In genomic region chr1:1020415-1021009, GRCh38 we compare ENCODE assay signal across 8 cellular contexts. TPM values are rescaled to one million over a fixed set of nuclear protein-coding genes. Genes with fewer than 3 reads are reported as not detected.
DNase-seq lines count a peak whose midpoint lies in the region; ATAC-seq and TF ChIP-seq lines count a peak whose summit lies in the region.

No MANE protein-coding gene starts in this region.

- TF ChIP-seq POLR2A in GM10847 (IDR thresholded peaks at IDR 0.05; ENCODE audit: extremely low read depth, insufficient read length) (peak; percentile 3), esophagus muscularis mucosa (IDR thresholded peaks at IDR 0.05; ENCODE audit: low read depth) (no peak)

- H3K27ac ChIP-seq in Panc1 (ENCODE audit: low read length): peak overlapping the region; percentile 82
- peak overlapping the region; percentile 93 to 96 (median 96) for H3K27ac ChIP-seq in esophagus muscularis mucosa (replicated peaks in 1 of 4)
- no peak overlapping the region for H3K27ac ChIP-seq in parathyroid adenoma

- CTCF ChIA-PET in Panc1 (lab: Charles Lee): interaction anchor here (0.6 kb wide), 1 partner anchor 44 kb away, joined by 5 read pairs; no protein-coding TSS in a partner anchor

- no peaks in the 10 kb centered on the region for H3K27me3 ChIP-seq in Panc1 (ENCODE audit: control insufficient read depth, insufficient read depth, low read length)
- no peaks in the 10 kb centered on the region for H3K27me3 ChIP-seq in esophagus muscularis mucosa
- no peaks in the 10 kb centered on the region for H3K27me3 ChIP-seq in parathyroid adenoma (ENCODE audit: control insufficient read depth, insufficient read depth, low read length)

- no peaks in the 10 kb centered on the region for H3K79me2 ChIP-seq in parathyroid adenoma

- intact Hi-C loops in Panc1 (cut with micrococcal nuclease; ENCODE audit: unreplicated experiment): no loop called here
- intact Hi-C loops in esophagus muscularis mucosa (cut with DNase I): no loop called here

- H3K4me1 ChIP-seq in Panc1 (ENCODE audit: control insufficient read depth, insufficient read depth, low read length) (peaks cover 43% of the 10 kb centered on the region), esophagus muscularis mucosa (peaks cover 28 to 62% (median 48%) of the 10 kb centered on the region in 4 donors), parathyroid adenoma (no peaks in the 10 kb centered on the region)

- no peak overlapping the region for H3K9ac ChIP-seq in parathyroid adenoma

- no TSS peak for BruUV-seq in Panc1 (replicated peaks; lab: Mats Ljungman, UMichigan)

- no peak for TF ChIP-seq EP300 in esophagus muscularis mucosa (IDR thresholded peaks at IDR 0.05)

- in situ Hi-C loops in Panc1 (cut with HindIII; ENCODE audit: low pct_unique_long_range_greater_than_20kb, low sequenced_read_pairs): no loop called here

- ATAC-seq in GM21786 (IDR thresholded peaks at IDR 0.05; ENCODE audit: unreplicated experiment): peak; percentile 7
- 0 out of 2 replicates have a peak, but pooled peaks have one; percentile 7 for ATAC-seq in Panc1

- POLR2A ChIA-PET in Panc1 (lab: Charles Lee): interaction anchor here (0.6 kb wide), 1 partner anchor 17 kb away, joined by 7 read pairs; no protein-coding TSS in a partner anchor

- H3K36me3 ChIP-seq in Panc1 (ENCODE audit: control insufficient read depth, insufficient read depth, low read length) (no peaks in the 10 kb centered on the region; the same call in 1 of the 2 replicates), esophagus muscularis mucosa (no peaks in the 10 kb centered on the region), parathyroid adenoma (ENCODE audit: control insufficient read depth, insufficient read depth, low read length) (no peaks in the 10 kb centered on the region)

- peak overlapping the region; percentile 33 for H2AFZ ChIP-seq in parathyroid adenoma

- no peaks in the 10 kb centered on the region for H3K9me3 ChIP-seq in Panc1 (ENCODE audit: control insufficient read depth, insufficient read depth, low read depth, low read length)
- H3K9me3 ChIP-seq in esophagus muscularis mucosa: no peaks in the 10 kb centered on the region
- no peaks in the 10 kb centered on the region for H3K9me3 ChIP-seq in parathyroid adenoma (ENCODE audit: control insufficient read depth, low read length)

- 0% methylated on average over 4 of the region's 59 CpGs for WGBS in esophagus muscularis mucosa

- TF ChIP-seq CTCF in Panc1 (IDR thresholded peaks at IDR 0.05) (no peak), esophagus muscularis mucosa (IDR thresholded peaks at IDR 0.05) (no peak), parathyroid adenoma (IDR thresholded peaks at IDR 0.05) (no peak)

- H3K4me3 ChIP-seq in Panc1 (ENCODE audit: low read depth in 2 of 2, low read length in 2 of 2) (peak overlapping the region; percentile 60 to 70), esophagus muscularis mucosa (peak overlapping the region; percentile 80 to 90 (median 84)), parathyroid adenoma (ENCODE audit: low read depth, low read length) (peak overlapping the region; percentile 42)

- no peak for DNase-seq in Panc1 (ENCODE audit: low read depth, low spot score)
- no peak for DNase-seq in esophagus muscularis mucosa (ENCODE audit: extremely low spot score)
- DNase-seq in cerebellar cortex (ENCODE audit: low spot score): no peak
- DNase-seq in pons (ENCODE audit: low spot score): no peak
- no peak for DNase-seq in NCI-H774 (lab: John Stamatoyannopoulos, UW)

- H3K4me2 ChIP-seq in parathyroid adenoma (ENCODE audit: low read length): peak overlapping the region; percentile 71

RNA-seq across cellular contexts. Expression of gene AGRN, which starts 0.6 kb away (rescaled TPM):
- 153 TPM for total RNA-seq in Panc1 (2021; ENCODE audit: unreplicated experiment)
- polyA plus RNA-seq in Panc1 (2012; ENCODE audit: insufficient read length): 160 TPM
- total RNA-seq in esophagus muscularis mucosa: 10 to 100 TPM; 17.0 to 31.6 (median 22.6) TPM

RNA-seq across cellular contexts. Expression of gene ISG15, which starts 7.2 kb away (rescaled TPM):
- total RNA-seq in Panc1 (2021; ENCODE audit: unreplicated experiment) (102 TPM), esophagus muscularis mucosa (10 to 100 TPM; 39.4 to 74.9 (median 41.1) TPM)
- polyA plus RNA-seq in Panc1 (2012; ENCODE audit: insufficient read length): 82.4 TPM

RNA-seq across cellular contexts. Expression of gene HES4, which starts 20.6 kb away (rescaled TPM):
- total RNA-seq in Panc1 (2021; ENCODE audit: unreplicated experiment) (74.2 TPM), esophagus muscularis mucosa (10 to 100 TPM; 37.8 to 90.4 (median 65.0) TPM)
- polyA plus RNA-seq in Panc1 (2012; ENCODE audit: insufficient read length): 67.0 TPM

RNA-seq across cellular contexts. Expression of gene PERM1, which starts 38.6 kb away (rescaled TPM):
- total RNA-seq in Panc1 (2021; ENCODE audit: unreplicated experiment): 1.5 TPM
- polyA plus RNA-seq in Panc1 (2012; ENCODE audit: insufficient read length): 4.7 TPM
- under 1 TPM; 0.11 to 0.50 (median 0.30) TPM for total RNA-seq in esophagus muscularis mucosa

RNA-seq across cellular contexts. Expression of gene RNF223, which starts 53.6 kb away (rescaled TPM):
- total RNA-seq in Panc1 (2021; ENCODE audit: unreplicated experiment): 0.08 TPM
- not detected for polyA plus RNA-seq in Panc1 (2012; ENCODE audit: insufficient read length)
- not detected for total RNA-seq in esophagus muscularis mucosa
